ENCODE assay signal across 1 cellular context in genomic region chr1:151512801-151513625, GRCh38.
TF ChIP-seq lines count a peak whose summit lies in the region.

No MANE protein-coding gene starts in this region.

TF ChIP-seq in GM23338, 12 proteins besides CTCF, POLR2A, EP300 and RAD21 (continued from another document):
- no peak for TF ChIP-seq ZNF462 (CRISPR knock-in tag; IDR thresholded peaks at IDR 0.05)
- no peak for TF ChIP-seq ETS1 (IDR thresholded peaks at IDR 0.05)
- TF ChIP-seq STAT1 (IDR thresholded peaks at IDR 0.05; ENCODE audit: unreplicated experiment): no peak
